Comparison of ENCODE assay signal across 29 cellular contexts in the genomic region with DNA sequence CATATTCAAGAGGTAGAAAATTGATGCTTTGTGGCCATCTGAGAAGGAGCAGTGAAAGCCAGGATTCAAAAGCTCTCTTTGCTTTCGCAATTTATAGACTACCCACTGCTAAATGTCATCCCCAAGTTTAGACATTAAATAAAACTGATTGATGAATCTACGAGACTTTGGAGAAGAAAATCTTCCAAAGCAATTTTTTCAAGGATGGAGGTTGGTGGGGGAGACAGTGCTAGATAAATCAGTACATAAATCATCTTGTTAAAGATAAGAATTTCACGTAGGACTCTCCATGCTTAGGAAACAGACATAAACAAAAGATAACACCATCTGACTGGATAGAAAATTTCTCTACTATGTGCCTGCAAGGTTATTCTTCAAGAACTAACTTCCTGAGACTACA.
"Had no signal": no experiment of that assay in that cellular context is flagged by ENCODE, and none has a peak within 500 bp of the region (broad histone marks: within the 10 kb centered on the region; RNA-seq: fewer than 3 reads in every experiment).

No MANE protein-coding gene starts in this region.

- H3K4me3 ChIP-seq: adrenal gland, ascending aorta, breast epithelium, cardiac muscle cell, colonic mucosa, esophagus squamous epithelium had no signal

- H3K9me3 ChIP-seq: adrenal gland, ascending aorta, breast epithelium, colonic mucosa, esophagus squamous epithelium had no signal

- H3K4me1 ChIP-seq: adrenal gland, ascending aorta, breast epithelium, colonic mucosa, esophagus squamous epithelium had no signal

- H3K27ac ChIP-seq: adrenal gland, ascending aorta, breast epithelium, cardiac muscle cell, colonic mucosa, epithelial cell of prostate, esophagus squamous epithelium had no signal

- H3K36me3 ChIP-seq: adrenal gland, ascending aorta, breast epithelium, cardiac muscle cell, colonic mucosa, esophagus squamous epithelium had no signal

- DNase-seq: activated CD4-positive, alpha-beta memory T cell treated with anti-CD3 and anti-CD28 coated beads for 36 hours; activated CD4-positive, alpha-beta T cell treated with anti-CD3 and anti-CD28 coated beads for 36 hours; activated CD4-positive, alpha-beta T cell treated with anti-CD3 and anti-CD28 coated beads, Interleukin-2, amount 10 ng/mL, durations not matched to agents 24 days and 14 days; activated CD4-positive, CD25-positive, alpha-beta regulatory T cell; activated CD4-positive, CD25-positive, alpha-beta regulatory T cell treated with anti-CD3 and anti-CD28 coated beads, Interleukin-2, amount 50 U/mL, for 72 hours; activated CD8-positive, alpha-beta memory T cell treated with anti-CD3 and anti-CD28 coated beads, Interleukin-2, amount 10 ng/mL, durations not matched to agents 7 days and 5 days; activated CD8-positive, alpha-beta memory T cell treated with anti-CD3 and anti-CD28 coated beads, Interleukin-2, amount 50 U/mL, for 4 hours; activated CD8-positive, alpha-beta T cell treated with anti-CD3 and anti-CD28 coated beads, Interleukin-2, amount 10 ng/mL, durations not matched to agents 7 days and 5 days; activated effector memory CD4-positive, alpha-beta T cell treated with anti-CD3 and anti-CD28 coated beads, Interleukin-2, amount 50 U/mL, for 16 hours; activated naive CD4-positive, alpha-beta T cell treated with anti-CD3 and anti-CD28 coated beads for 36 hours; activated naive CD8-positive, alpha-beta T cell treated with anti-CD3 and anti-CD28 coated beads for 36 hours; activated naive CD8-positive, alpha-beta T cell treated with anti-CD3 and anti-CD28 coated beads, Interleukin-2, amount 50 U/mL, for 24 hours; activated T-cell treated with anti-CD3 and anti-CD28 coated beads, Interleukin-2, amount 50 U/mL, for 1 hour; activated T-cell treated with anti-CD3 and anti-CD28 coated beads, Interleukin-2, amount 50 U/mL, for 48 hours; adrenal gland; central memory CD4-positive, alpha-beta T cell; cerebellar nuclear complex; colonic mucosa; effector CD8-positive, alpha-beta T cell; esophagus squamous epithelium; foreskin fibroblast; head of caudate nucleus; T-helper 1 cell; T-helper 17 cell; T1000 had no signal

- H3K27me3 ChIP-seq: adrenal gland, ascending aorta, breast epithelium, cardiac muscle cell, colonic mucosa, esophagus squamous epithelium had no signal

- ATAC-seq: activated CD4-positive, alpha-beta T cell treated with anti-CD3 and anti-CD28 coated beads for 36 hours; activated CD8-positive, alpha-beta memory T cell treated with anti-CD3 and anti-CD28 coated beads, Interleukin-2, amount 10 ng/mL, durations not matched to agents 7 days and 5 days; activated CD8-positive, alpha-beta T cell treated with anti-CD3 and anti-CD28 coated beads, Interleukin-2, amount 10 ng/mL, durations not matched to agents 7 days and 5 days; activated naive CD8-positive, alpha-beta T cell treated with anti-CD3 and anti-CD28 coated beads, Interleukin-2, amount 50 U/mL, for 24 hours; T-helper 17 cell had no signal
